Comparison of ENCODE assay signal across 11 cellular contexts in the genomic region with DNA sequence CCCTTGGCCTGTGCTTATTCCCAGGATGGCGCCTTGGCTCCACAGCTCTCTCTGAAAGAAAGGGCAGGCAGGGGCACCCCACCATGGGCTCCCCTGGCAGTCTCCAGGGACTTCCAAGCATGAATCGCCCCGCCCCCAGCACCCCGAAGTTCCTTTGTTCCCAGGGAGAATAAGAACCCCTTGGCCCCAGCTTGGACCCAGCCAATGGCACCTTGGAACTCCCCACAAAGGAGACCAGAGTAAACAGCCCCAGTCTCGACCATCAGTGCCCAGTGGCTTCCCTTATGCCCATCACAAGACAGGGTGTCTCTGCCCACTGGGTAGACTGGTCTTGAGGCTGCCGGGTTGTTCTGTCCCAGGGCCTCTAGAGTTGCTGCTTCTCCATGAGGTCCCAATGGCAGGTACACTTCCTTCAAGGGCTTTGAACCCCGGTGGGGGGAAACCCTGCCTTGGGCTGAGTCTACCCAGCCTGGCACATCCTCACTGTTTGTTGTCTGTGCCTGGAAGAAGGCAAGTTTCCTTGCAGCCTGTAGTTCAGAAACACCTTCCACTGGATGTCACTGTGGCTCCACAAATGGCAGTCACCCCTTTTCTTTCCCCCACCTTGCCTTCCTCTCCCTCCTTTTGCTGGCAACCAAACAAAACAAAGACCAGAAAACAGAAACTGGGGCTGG.
"Had no signal": no experiment of that assay in that cellular context is flagged by ENCODE, and none has a peak within 500 bp of the region (broad histone marks: within the 10 kb centered on the region; RNA-seq: fewer than 3 reads in every experiment).

No MANE protein-coding gene starts in this region.

- H3K4me3 ChIP-seq: cardiac muscle cell, hepatocyte, skin epidermis, stomach, thoracic aorta had no signal

- H3K9ac ChIP-seq: parathyroid adenoma had no signal

- H3K27me3 ChIP-seq: cardiac muscle cell, hepatocyte had no signal

- H3K9me3 ChIP-seq: stomach, thoracic aorta had no signal

- H3K36me3 ChIP-seq: cardiac muscle cell, stomach, thoracic aorta had no signal

- H3K4me2 ChIP-seq: hepatocyte had no signal

- H2AFZ ChIP-seq: hepatocyte, parathyroid adenoma had no signal

- H3K27ac ChIP-seq: cardiac muscle cell, epithelial cell of prostate, hepatocyte, parathyroid adenoma, skin epidermis, stomach, thoracic aorta had no signal

- H3K4me3 Mint-ChIP-seq: neural crest cell had no signal

- H3K79me2 ChIP-seq: parathyroid adenoma had no signal

- DNase-seq: cortex of kidney; effector memory CD4-positive, alpha-beta T cell; retina; stomach had no signal

- H3K4me1 ChIP-seq: parathyroid adenoma had no signal
